In the genomic region with DNA sequence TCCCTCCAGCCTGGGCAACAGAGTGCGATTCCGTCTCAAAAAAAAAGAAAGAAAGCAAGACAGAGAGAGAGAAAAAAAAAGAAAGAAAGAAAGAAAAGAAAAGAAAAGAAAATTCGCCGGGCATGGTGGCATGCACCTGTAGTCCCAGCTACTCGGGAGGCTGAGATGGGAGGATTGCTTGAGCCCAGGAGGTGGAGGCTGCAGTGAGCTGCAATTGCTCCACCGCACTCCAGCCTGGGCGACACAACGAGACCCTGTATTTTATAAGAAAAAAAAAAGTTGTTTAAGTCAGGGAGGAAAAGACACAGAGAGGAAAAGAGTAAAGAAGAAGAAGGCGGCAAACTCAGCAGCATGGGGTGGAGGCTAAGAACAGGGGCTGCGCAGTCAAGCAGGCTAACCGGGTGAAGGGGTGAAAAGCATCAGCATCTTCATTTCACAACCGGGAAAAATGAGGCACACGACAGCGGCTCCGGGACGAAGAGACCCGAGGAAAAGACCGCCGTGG, we compare ENCODE assay signal across 8 cellular contexts. TPM values are rescaled to one million over a fixed set of nuclear protein-coding genes. Genes with fewer than 3 reads are reported as not detected.
A peak's percentile ranks its signal among the peaks of the same experiment; 100 is the strongest.
DNase-seq lines count a peak whose midpoint lies in the region; ATAC-seq, FAIRE-seq and TF ChIP-seq lines count a peak whose summit lies in the region.

No MANE protein-coding gene starts in this region.

- no peaks in the 10 kb centered on the region for H4K20me1 ChIP-seq in endothelial cell of umbilical vein (replicated peaks; ENCODE audit: control insufficient read depth, extremely low read depth, insufficient read depth, low read length)
- H4K20me1 ChIP-seq in osteoblast (ENCODE audit: insufficient read depth, low read length) = no peaks in the 10 kb centered on the region

- H2AFZ ChIP-seq in endothelial cell of umbilical vein (ENCODE audit: low read depth, low read length) = peak overlapping the region; percentile 55
- H2AFZ ChIP-seq in osteoblast (ENCODE audit: low read length) = peak overlapping the region; percentile 88

- ATAC-seq in GM19324 (IDR thresholded peaks at IDR 0.05; ENCODE audit: low FRiP score, unreplicated experiment) = peak; percentile 0

- no peaks in the 10 kb centered on the region for H3K79me2 ChIP-seq in endothelial cell of umbilical vein (ENCODE audit: control insufficient read depth, insufficient read depth, low read length)
- H3K79me2 ChIP-seq in osteoblast (ENCODE audit: insufficient read depth, low read length) = peaks cover 16% of the 10 kb centered on the region

- dilution Hi-C loops in endothelial cell of umbilical vein (cut with MboI; ENCODE audit: extremely low pct_ligation_motif_present, low sequenced_read_pairs) = no loop called here

- peak overlapping the region; percentile 82 for H3K4me3 ChIP-seq in LNCaP clone FGC (ENCODE audit: low read depth, low read length)
- peak overlapping the region in 2 of 3 experiments; percentile 28 to 98 for H3K4me3 ChIP-seq in endothelial cell of umbilical vein (replicated peaks in 1 of 3; ENCODE audit: insufficient read depth in 1 of 3, low read depth in 1 of 3, low read length in 3 of 3)
- peak overlapping the region; percentile 86 for H3K4me3 ChIP-seq in osteoblast (ENCODE audit: insufficient read depth, low read length)

- BruUV-seq in endothelial cell of umbilical vein (replicated peaks; lab: Mats Ljungman, UMichigan) = no TSS peak

- peaks cover 3 to 21% of the 10 kb centered on the region in 2 experiments for H3K36me3 ChIP-seq in endothelial cell of umbilical vein (ENCODE audit: control insufficient read depth in 2 of 2, extremely low read depth in 1 of 2, insufficient read depth in 2 of 2, low read length in 2 of 2)
- peaks cover 19% of the 10 kb centered on the region for H3K36me3 ChIP-seq in osteoblast (ENCODE audit: insufficient read depth, low read length)

- TF ChIP-seq POLR2A in endothelial cell of umbilical vein (IDR thresholded peaks at IDR 0.05; ENCODE audit: low read depth, low read length) = no peak

- H3K4me2 ChIP-seq in endothelial cell of umbilical vein (ENCODE audit: insufficient read depth, low read length) = peak overlapping the region; percentile 41
- peak overlapping the region; percentile 96 for H3K4me2 ChIP-seq in osteoblast (ENCODE audit: insufficient read depth, low read length)

- DNase-seq in LNCaP clone FGC (ENCODE audit: low read depth) (no peak), endothelial cell of umbilical vein (ENCODE audit: low read depth, low spot score) (no peak), osteoblast (ENCODE audit: insufficient read length, low spot score, missing footprints) (no peak), anterior cingulate cortex (lab: John Stamatoyannopoulos, UW) (no peak), GM10248 (ENCODE audit: extremely low spot score) (no peak), GM03348 (ENCODE audit: low spot score) (no peak), NCI-H1105 (lab: John Stamatoyannopoulos, UW) (no peak)

- no peaks in the 10 kb centered on the region for H3K9me3 ChIP-seq in endothelial cell of umbilical vein (replicated peaks; ENCODE audit: control insufficient read depth, insufficient read depth, low read length)
- H3K9me3 ChIP-seq in osteoblast (ENCODE audit: low read depth, low read length) = no peaks in the 10 kb centered on the region

- H3K4me1 ChIP-seq in endothelial cell of umbilical vein (ENCODE audit: control insufficient read depth, extremely low read depth, insufficient read depth, low read length) = peaks cover 7% of the 10 kb centered on the region
- peaks cover 8% of the 10 kb centered on the region for H3K4me1 ChIP-seq in osteoblast (ENCODE audit: insufficient read depth, low read length)

- POLR2A ChIA-PET in endothelial cell of umbilical vein (lab: Charles Lee) (no interaction called here), GM10248 (lab: Yijun Ruan, JAX) (no interaction called here)

- intact Hi-C loops in endothelial cell of umbilical vein (cut with micrococcal nuclease) = loop anchor here (2.0 to 10.0 kb wide), 3 partner anchors 207 to 1420 kb away; a partner anchor contains a TSS

- H3K27ac ChIP-seq in endothelial cell of umbilical vein (ENCODE audit: insufficient read depth, low read depth, low read length) (no peak overlapping the region), osteoblast (ENCODE audit: low read depth, low read length) (no peak overlapping the region)

- no peak for FAIRE-seq in endothelial cell of umbilical vein (lab: Jason Lieb, UNC)

- H3K9ac ChIP-seq in endothelial cell of umbilical vein (replicated peaks; ENCODE audit: extremely low read depth, insufficient read depth, low read length) = no peak overlapping the region

- H3K9me1 ChIP-seq in endothelial cell of umbilical vein (replicated peaks; ENCODE audit: control insufficient read depth, extremely low read depth, insufficient read depth, low read length) = no peaks in the 10 kb centered on the region

- H3K27me3 ChIP-seq in endothelial cell of umbilical vein (ENCODE audit: control insufficient read depth in 2 of 2, insufficient read depth in 2 of 2, low read length in 2 of 2) (no peaks in the 10 kb centered on the region), osteoblast (ENCODE audit: insufficient read depth, low read length) (no peaks in the 10 kb centered on the region)

- CTCF ChIA-PET in endothelial cell of umbilical vein (lab: Charles Lee) = no interaction called here
- CTCF ChIA-PET in GM10248 (lab: Yijun Ruan, JAX) = interaction anchor here (0.9 kb wide), 1 partner anchor 57 kb away, joined by 3 read pairs; no protein-coding TSS in a partner anchor

- TF ChIP-seq CTCF in LNCaP clone FGC (IDR thresholded peaks at IDR 0.05; ENCODE audit: control insufficient read depth, extremely low read depth, insufficient read depth) (no peak), endothelial cell of umbilical vein (IDR thresholded peaks at IDR 0.05; ENCODE audit: extremely low read depth in 1 of 2, insufficient read depth in 1 of 2, low read depth in 1 of 2, low read length in 2 of 2) (no peak), osteoblast (IDR thresholded peaks at IDR 0.05; ENCODE audit: extremely low read depth, low read depth, low read length) (no peak), GM10248 (IDR thresholded peaks at IDR 0.05; ENCODE audit: control extremely low read depth, extremely low read depth, low read depth, missing control alignments) (no peak)

TF ChIP-seq in endothelial cell of umbilical vein, 7 proteins besides CTCF, POLR2A, EP300 and RAD21:
- TF ChIP-seq EZH2 (IDR thresholded peaks at IDR 0.05; ENCODE audit: borderline replicate concordance, low read depth, low read length, severe bottlenecking) = no peak
- no peak for TF ChIP-seq MYC (IDR thresholded peaks at IDR 0.05; ENCODE audit: low read depth, low read length)
- TF ChIP-seq FOS (IDR thresholded peaks at IDR 0.05; ENCODE audit: borderline replicate concordance, insufficient read depth, low read length) = no peak
- TF ChIP-seq JUN (IDR thresholded peaks at IDR 0.05; ENCODE audit: borderline replicate concordance, insufficient read depth, insufficient read length, low read depth) = no peak
- TF ChIP-seq POLR2AphosphoS5 (IDR thresholded peaks at IDR 0.05; ENCODE audit: insufficient read depth, low read depth, low read length) = no peak
- TF ChIP-seq GATA2 (IDR thresholded peaks at IDR 0.05; ENCODE audit: insufficient read depth, insufficient read length, low read depth, low read length) = no peak
- TF ChIP-seq, protein P1, sequence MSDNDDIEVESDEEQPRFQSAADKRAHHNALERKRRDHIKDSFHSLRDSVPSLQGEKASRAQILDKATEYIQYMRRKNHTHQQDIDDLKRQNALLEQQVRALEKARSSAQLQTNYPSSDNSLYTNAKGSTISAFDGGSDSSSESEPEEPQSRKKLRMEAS (IDR thresholded peaks at IDR 0.05; ENCODE audit: insufficient read depth, insufficient read length) = no peak

RNA-seq across cellular contexts. Expression of a gene that starts 0.6 kb away (rescaled TPM):
- total RNA-seq in endothelial cell of umbilical vein = 6.0 and 6.1 TPM in 2 replicates
- 3.0 and 3.9 TPM in 2 replicates for polyA plus RNA-seq in endothelial cell of umbilical vein
- polyA plus RNA-seq in endothelial cell of umbilical vein (2011; cell fraction: cytosol; rRNA removed) = 2.1 and 2.8 TPM in 2 replicates
- polyA plus RNA-seq in endothelial cell of umbilical vein (2011; cell fraction: nucleus; rRNA removed) = 4.2 and 4.5 TPM in 2 replicates
- polyA plus RNA-seq in endothelial cell of umbilical vein (2012) = 5.2 and 7.9 TPM in 2 replicates
- polyA minus RNA-seq in endothelial cell of umbilical vein = 11.0 and 19.2 TPM in 2 replicates
- 1.9 TPM for polyA minus RNA-seq in endothelial cell of umbilical vein (2011; cell fraction: cytosol; rRNA and poly(A)+ RNA removed)
- polyA minus RNA-seq in endothelial cell of umbilical vein (2011; cell fraction: nucleus; rRNA and poly(A)+ RNA removed) = 5.8 and 7.2 TPM in 2 replicates
- total RNA-seq in osteoblast = 5.4 and 7.7 TPM in 2 replicates

RNA-seq across cellular contexts. Expression of a gene that starts 46.5 kb away (rescaled TPM):
- 48.1 and 50.7 TPM in 2 replicates for total RNA-seq in endothelial cell of umbilical vein
- polyA plus RNA-seq in endothelial cell of umbilical vein = 6.7 and 13.9 TPM in 2 replicates
- 15.8 and 16.0 TPM in 2 replicates for polyA plus RNA-seq in endothelial cell of umbilical vein (2011; cell fraction: cytosol; rRNA removed)
- polyA plus RNA-seq in endothelial cell of umbilical vein (2011; cell fraction: nucleus; rRNA removed) = 63.9 and 70.1 TPM in 2 replicates
- 35.0 and 37.2 TPM in 2 replicates for polyA plus RNA-seq in endothelial cell of umbilical vein (2012)
- 45.0 and 49.8 TPM in 2 replicates for polyA minus RNA-seq in endothelial cell of umbilical vein
- polyA minus RNA-seq in endothelial cell of umbilical vein (2011; cell fraction: cytosol; rRNA and poly(A)+ RNA removed) = 16.8 TPM
- polyA minus RNA-seq in endothelial cell of umbilical vein (2011; cell fraction: nucleus; rRNA and poly(A)+ RNA removed) = 112 and 125 TPM in 2 replicates
- total RNA-seq in osteoblast = 39.8 and 57.9 TPM in 2 replicates

RNA-seq across cellular contexts. Expression of a gene that starts 47.9 kb away (rescaled TPM):
- 74.8 and 75.0 TPM in 2 replicates for total RNA-seq in endothelial cell of umbilical vein
- 65.0 and 78.6 TPM in 2 replicates for polyA plus RNA-seq in endothelial cell of umbilical vein
- 88.6 and 96.2 TPM in 2 replicates for polyA plus RNA-seq in endothelial cell of umbilical vein (2011; cell fraction: cytosol; rRNA removed)
- polyA plus RNA-seq in endothelial cell of umbilical vein (2011; cell fraction: nucleus; rRNA removed) = 193 and 227 TPM in 2 replicates
- polyA plus RNA-seq in endothelial cell of umbilical vein (2012) = 98.1 and 134 TPM in 2 replicates
- polyA minus RNA-seq in endothelial cell of umbilical vein = 57.8 and 58.6 TPM in 2 replicates
- polyA minus RNA-seq in endothelial cell of umbilical vein (2011; cell fraction: cytosol; rRNA and poly(A)+ RNA removed) = 28.8 TPM
- polyA minus RNA-seq in endothelial cell of umbilical vein (2011; cell fraction: nucleus; rRNA and poly(A)+ RNA removed) = 26.9 and 38.7 TPM in 2 replicates
- 166 and 184 TPM in 2 replicates for total RNA-seq in osteoblast
